11 cellular contexts compared by ENCODE assay signal in the genomic region with DNA sequence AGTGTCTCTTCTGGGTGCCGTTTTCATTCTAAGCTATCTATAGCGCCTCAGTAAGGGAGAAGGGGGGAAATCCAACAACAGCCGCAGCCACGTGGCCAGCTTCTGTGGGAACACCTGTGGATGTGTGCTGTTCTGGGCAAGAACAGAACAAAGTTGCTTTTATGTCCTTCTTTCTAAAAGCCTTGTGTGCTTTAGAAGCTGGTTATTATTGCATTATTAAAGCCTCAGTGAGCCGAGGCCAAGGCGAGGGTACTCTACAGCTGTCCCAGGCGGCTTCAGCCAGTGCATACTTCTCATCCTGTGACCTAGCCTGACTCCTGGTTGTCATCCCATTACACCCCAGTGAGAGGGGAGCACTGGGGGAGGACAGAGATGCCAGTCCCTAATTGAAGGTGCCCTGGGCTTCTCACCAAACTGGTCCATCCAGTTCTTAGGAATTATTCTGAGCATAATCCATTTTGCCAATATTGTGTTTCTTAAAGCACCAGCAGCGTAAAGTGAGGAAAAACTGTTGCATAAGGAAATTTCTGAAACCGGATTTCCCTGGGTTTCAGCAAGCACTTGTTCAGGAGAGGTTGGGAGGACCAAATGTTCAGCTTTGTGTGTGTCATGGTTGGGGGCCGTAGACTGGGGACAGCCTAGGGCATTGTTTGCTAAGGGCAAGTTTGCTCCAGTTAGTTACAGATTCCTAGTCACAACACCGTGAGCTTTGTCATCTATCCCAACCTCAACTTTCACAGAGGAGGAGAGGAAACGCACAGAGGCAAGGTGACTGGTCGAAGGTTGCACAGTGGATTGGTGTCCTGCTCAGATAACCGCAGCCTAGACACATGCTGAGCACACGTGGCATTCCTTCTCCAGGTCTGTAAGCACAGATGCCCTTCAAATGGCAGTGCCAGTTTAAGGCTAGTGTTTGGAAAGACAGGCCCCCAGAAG.
DNase-seq lines count a peak whose midpoint lies in the region; ATAC-seq and TF ChIP-seq lines count a peak whose summit lies in the region.
"Had no signal": no experiment of that assay in that cellular context is flagged by ENCODE, and none has a peak within 500 bp of the region (broad histone marks: within the 10 kb centered on the region; RNA-seq: fewer than 3 reads in every experiment).

No MANE protein-coding gene starts in this region.

- peak overlapping the region; percentile 52 for H3K4me2 ChIP-seq in parathyroid adenoma (ENCODE audit: low read length)

- H3K9me3 ChIP-seq in parathyroid adenoma (ENCODE audit: control insufficient read depth, low read length), result no peaks in the 10 kb centered on the region

- no peaks in the 10 kb centered on the region for H3K79me2 ChIP-seq in parathyroid adenoma

- H3K9ac ChIP-seq in parathyroid adenoma, result no peak overlapping the region

- no peak for TF ChIP-seq CTCF in parathyroid adenoma (IDR thresholded peaks at IDR 0.05)

- H2AFZ ChIP-seq in parathyroid adenoma, result peak overlapping the region; percentile 35

- H3K27me3 ChIP-seq in parathyroid adenoma (ENCODE audit: control insufficient read depth, insufficient read depth, low read length), result no peaks in the 10 kb centered on the region

- H3K4me3 ChIP-seq in parathyroid adenoma (ENCODE audit: low read depth, low read length), result peak overlapping the region; percentile 2

- H3K4me1 ChIP-seq in parathyroid adenoma, result peaks cover 44% of the 10 kb centered on the region

- ATAC-seq in esophagus mucosa, result peak; percentile 76
- ATAC-seq: naive thymus-derived CD8-positive, alpha-beta T cell had no signal

- no peaks in the 10 kb centered on the region for H3K36me3 ChIP-seq in parathyroid adenoma (ENCODE audit: control insufficient read depth, insufficient read depth, low read length)

- H3K27ac ChIP-seq in parathyroid adenoma, result peak overlapping the region; percentile 97

- peak; percentile 78 for DNase-seq in DMS79 (lab: John Stamatoyannopoulos, UW)
- peak; percentile 80 for DNase-seq in NCI-H2227 (lab: John Stamatoyannopoulos, UW; ENCODE audit: unreplicated experiment)
- DNase-seq in NCI-H187 (lab: John Stamatoyannopoulos, UW), result no peak
- no peak for DNase-seq in activated CD4-positive, alpha-beta T cell treated with anti-CD3 and anti-CD28 coated beads for 1 hour
- no peak for DNase-seq in D341Med (ENCODE audit: low spot score)
- no peak for DNase-seq in SKM-1 (lab: John Stamatoyannopoulos, UW; ENCODE audit: unreplicated experiment)
- DNase-seq: activated CD4-positive, alpha-beta T cell treated with anti-CD3 and anti-CD28 coated beads, Interleukin-2, amount 50 U/mL, for 1 hour; CD8-positive, alpha-beta memory T cell; naive thymus-derived CD8-positive, alpha-beta T cell had no signal

Comparison
In these comparisons a context has a peak if more than half of its experiments do, and no peak if none do; other contexts are left out.
1. DNase-seq: peak in DMS79 (single experiment) and NCI-H2227 (single experiment); none in NCI-H187 (0 of 2), activated CD4-positive, alpha-beta T cell treated with anti-CD3 and anti-CD28 coated beads for 1 hour (single experiment), D341Med (single experiment) and SKM-1 (single experiment).